9 cellular contexts compared by ENCODE assay signal in genomic region chr1:2065699-2066098, GRCh38. TPM values are rescaled to one million over a fixed set of nuclear protein-coding genes. Genes with fewer than 3 reads are reported as not detected.
"Had no signal": no experiment of that assay in that cellular context is flagged by ENCODE, and none has a peak within 500 bp of the region (broad histone marks: within the 10 kb centered on the region; RNA-seq: fewer than 3 reads in every experiment).

No MANE protein-coding gene starts in this region.

- DNase-seq: IMR-90, KBM-7, KG1 had no signal

- H3K4me2 ChIP-seq: KMS-11 had no signal

- H3K27ac ChIP-seq: HL-60, KMS-11 had no signal

- H3K9ac ChIP-seq: KMS-11 had no signal

- FAIRE-seq: HTR-8/SVneo had no signal

RNA-seq across cellular contexts. Expression of gene PRKCZ, which starts 15.5 kb away (rescaled TPM):
- total RNA-seq: HT1080 had no signal

RNA-seq across cellular contexts. Expression of gene GABRD, which starts 46.6 kb away (rescaled TPM):
- total RNA-seq: HT-29, HT1080, IMR-90 had no signal
- polyA plus RNA-seq: IgD-negative memory B cell, IMR-90 had no signal
